In the genomic region with DNA sequence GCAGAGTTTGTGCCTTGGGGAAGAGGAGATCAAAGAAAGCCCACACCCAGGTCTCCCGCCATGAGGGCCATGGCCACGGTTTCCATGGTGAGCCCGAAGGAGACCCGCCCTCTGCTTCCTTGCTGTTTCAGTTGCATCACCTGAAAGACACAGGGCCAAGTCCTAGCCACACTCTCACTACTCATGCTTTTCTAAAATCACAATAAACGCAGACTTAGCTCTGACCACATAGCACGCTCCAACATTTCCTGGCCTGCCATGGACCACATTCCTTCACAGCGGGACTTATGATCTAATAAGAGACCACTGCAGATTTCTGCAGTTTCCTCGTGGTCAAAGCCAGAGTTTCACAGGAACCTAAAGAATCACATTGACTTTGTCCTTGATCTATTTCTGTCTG, we compare ENCODE assay signal across 22 cellular contexts.
"Had no signal": no experiment of that assay in that cellular context is flagged by ENCODE, and none has a peak within 500 bp of the region (broad histone marks: within the 10 kb centered on the region; RNA-seq: fewer than 3 reads in every experiment).

No MANE protein-coding gene starts in this region.

- H3K36me3 ChIP-seq: prostate gland, right lobe of liver, tibial nerve had no signal

- ATAC-seq: left colon; left ventricle myocardium superior; right lobe of liver; stimulated activated naive B cell treated with anti-CD40 and anti-IgM and Interleukin-4, amounts not matched to agents 10 μg/mL and 1 μg/mL and 100 μg/mL, for 72 hours; stimulated activated naive CD8-positive, alpha-beta T cell treated with anti-CD3 and anti-CD28 coated beads, Interleukin-15, amount 100 ng/mL, for 72 hours had no signal

- H3K9me3 ChIP-seq: prostate gland, right lobe of liver, testis, tibial nerve had no signal

- H3K4me3 ChIP-seq: coronary artery, hepatocyte, lung, prostate gland, right lobe of liver, tibial nerve had no signal

- H3K27ac ChIP-seq: coronary artery, hepatocyte, parathyroid adenoma, prostate gland, right lobe of liver, testis, tibial nerve had no signal

- H3K79me2 ChIP-seq: hepatocyte, parathyroid adenoma had no signal

- H3K4me1 ChIP-seq: parathyroid adenoma, prostate gland, right lobe of liver, testis, tibial nerve had no signal

- H3K4me2 ChIP-seq: hepatocyte had no signal

- H2AFZ ChIP-seq: hepatocyte, parathyroid adenoma had no signal

- H3K9ac ChIP-seq: parathyroid adenoma had no signal

- H3K27me3 ChIP-seq: hepatocyte, right lobe of liver, testis, tibial nerve had no signal

- DNase-seq: effector CD4-positive, alpha-beta T cell; endodermal cell; erythroblast; foreskin melanocyte; head of caudate nucleus; left colon; left ventricle myocardium superior; mesendoderm; naive B cell; retina; right lobe of liver; stimulated activated CD4-positive, alpha-beta T cell treated with anti-CD3 and anti-CD28 coated beads, Interleukin-2, amount 100 ng/mL, for 24 hours; stimulated activated CD4-positive, alpha-beta T cell treated with anti-CD3 and anti-CD28 coated beads, Interleukin-4, amount 100 ng/mL, for 4 hours; stimulated activated naive B cell treated with anti-CD40 and anti-IgM and Interleukin-4, amounts not matched to agents 10 μg/mL and 1 μg/mL and 100 μg/mL, for 72 hours; stimulated activated naive CD8-positive, alpha-beta T cell treated with anti-CD3 and anti-CD28 coated beads, Interleukin-15, amount 100 ng/mL, for 72 hours; testis had no signal
